Comparison of ENCODE assay signal across 8 cellular contexts in genomic region chr20:59940956-59941294, GRCh38. TPM values are rescaled to one million over a fixed set of nuclear protein-coding genes. Genes with fewer than 3 reads are reported as not detected.
DNase-seq lines count a peak whose midpoint lies in the region; TF ChIP-seq lines count a peak whose summit lies in the region.

No MANE protein-coding gene starts in this region.

- CTCF ChIA-PET in BJ (lab: Yijun Ruan, JAX): interaction anchor here (1.3 to 2.4 kb wide), 3 partner anchors 9 to 14 kb away, joined by 3 to 11 read pairs (median 4); no protein-coding TSS in a partner anchor

- WGBS in mesodermal cell (ENCODE audit: insufficient coverage in 2 of 2), 2 experiments: 5 to 8% methylated on average over 4 of the region's 4 CpGs

- H3K4me3 ChIP-seq in BJ (ENCODE audit: low read depth, low read length) (peak overlapping the region; percentile 81), astrocyte of the cerebellum (ENCODE audit: low read depth, low read length) (peak overlapping the region; percentile 71), mesodermal cell (ENCODE audit: extremely low read depth, insufficient read depth, low read length, poor library complexity, severe bottlenecking) (peak overlapping the region; percentile 71)

- peak overlapping the region; percentile 98 for H3K27ac ChIP-seq in mesodermal cell (ENCODE audit: low read depth, low read length, severe bottlenecking)

- H3K36me3 ChIP-seq in BJ (ENCODE audit: control insufficient read depth, insufficient read depth, low read length) (peaks cover 7% of the 10 kb centered on the region), mesodermal cell (ENCODE audit: control insufficient read depth, insufficient read depth, low read length) (peaks cover 15% of the 10 kb centered on the region)

- TF ChIP-seq CTCF in BJ (IDR thresholded peaks at IDR 0.05; ENCODE audit: insufficient read depth, low read depth, low read length) (no peak), HFFc6 (IDR thresholded peaks at IDR 0.05) (no peak), astrocyte of the cerebellum (IDR thresholded peaks at IDR 0.05; ENCODE audit: low read depth, low read length, missing control alignments) (no peak)

- H3K4me1 Mint-ChIP-seq in HFFc6 (ENCODE audit: low read depth): peaks cover 53% of the 10 kb centered on the region

- H3K9me3 Mint-ChIP-seq in HFFc6: peaks cover 7% of the 10 kb centered on the region; the same call in 1 of the 2 replicates

- in situ Hi-C loops in astrocyte of the cerebellum (cut with HindIII; ENCODE audit: low sequenced_read_pairs): no loop called here

- H3K9me3 ChIP-seq in mesodermal cell (ENCODE audit: control insufficient read depth, low read length): no peaks in the 10 kb centered on the region

- DNase-seq in BJ (ENCODE audit: low read depth): no peak
- DNase-seq in HFFc6: no peak
- DNase-seq in astrocyte of the cerebellum (ENCODE audit: low read depth): no peak
- no peak for DNase-seq in UCSD-AML1 (lab: John Stamatoyannopoulos, UW; ENCODE audit: unreplicated experiment)
- no peak for DNase-seq in AG08395 (ENCODE audit: low spot score)
- DNase-seq in NCI-H146 (lab: John Stamatoyannopoulos, UW): no peak
- DNase-seq in stimulated activated CD8-positive, alpha-beta memory T cell treated with anti-CD3 and anti-CD28 coated beads, Interleukin-4, amount 100 ng/mL, for 48 hours: no peak

- H3K27ac Mint-ChIP-seq in HFFc6: peak overlapping the region; percentile 100

- peak overlapping the region; percentile 100 for H3K4me3 Mint-ChIP-seq in HFFc6

- H3K27me3 ChIP-seq in BJ (ENCODE audit: control insufficient read depth, insufficient read depth, low read length): no peaks in the 10 kb centered on the region

- peaks cover 18% of the 10 kb centered on the region for H3K4me1 ChIP-seq in mesodermal cell (ENCODE audit: control insufficient read depth, insufficient read depth, low read length, poor library complexity, severe bottlenecking)

- 0 out of 2 replicates have a peak, but pooled peaks cover 2% of the 10 kb centered on the region for H3K27me3 Mint-ChIP-seq in HFFc6 (ENCODE audit: insufficient read depth)

- H3K36me3 Mint-ChIP-seq in HFFc6 (ENCODE audit: low read depth): peaks cover 21% of the 10 kb centered on the region

- POLR2A ChIA-PET in BJ (lab: Charles Lee): no interaction called here

RNA-seq across cellular contexts. Expression of gene FAM217B, which starts 0.7 kb away (rescaled TPM):
- polyA plus RNA-seq in BJ (2011; rRNA removed): 5.5 and 9.2 TPM in 2 replicates
- 2.7 and 3.8 TPM in 2 replicates for polyA minus RNA-seq in BJ (2011; rRNA and poly(A)+ RNA removed)
- 10 to 100 TPM; 16.6 to 20.0 (median 18.6) TPM for total RNA-seq in HFFc6 (2021; fragmentation: NEBNext Ultra II Directional; extraction: Animal tissue kit (Norgen Biotek cat#: 25700))
- 13.1 TPM for polyA plus RNA-seq in mesodermal cell (2013, experiment 1 of 2)
- 11.7 TPM for polyA plus RNA-seq in mesodermal cell (2013, experiment 2 of 2)

RNA-seq across cellular contexts. Expression of gene PPP1R3D, which starts 0.8 kb away (rescaled TPM):
- 2.2 and 2.9 TPM in 2 replicates for polyA plus RNA-seq in BJ (2011; rRNA removed)
- polyA minus RNA-seq in BJ (2011; rRNA and poly(A)+ RNA removed): 2.0 and 2.4 TPM in 2 replicates
- total RNA-seq in HFFc6 (2021; fragmentation: NEBNext Ultra II Directional; extraction: Animal tissue kit (Norgen Biotek cat#: 25700)): 1 to 10 TPM; 5.6 to 6.8 (median 6.2) TPM
- 4.2 TPM for polyA plus RNA-seq in mesodermal cell (2013, experiment 1 of 2)
- 3.8 TPM for polyA plus RNA-seq in mesodermal cell (2013, experiment 2 of 2)

RNA-seq across cellular contexts. Expression of gene SYCP2, which starts 7.5 kb away (rescaled TPM):
- 0.47 and 1.2 TPM in 2 replicates for polyA plus RNA-seq in BJ (2011; rRNA removed)
- 0.09 and 0.72 TPM in 2 replicates for polyA minus RNA-seq in BJ (2011; rRNA and poly(A)+ RNA removed)
- total RNA-seq in HFFc6 (2021; fragmentation: NEBNext Ultra II Directional; extraction: Animal tissue kit (Norgen Biotek cat#: 25700)): 1 to 10 TPM in 1 of 6 experiments, under 1 TPM in 5; 0.23 to 1.1 (median 0.56) TPM
- 1.5 TPM for polyA plus RNA-seq in mesodermal cell (2013, experiment 1 of 2)
- 0.46 TPM for polyA plus RNA-seq in mesodermal cell (2013, experiment 2 of 2)

RNA-seq across cellular contexts. Expression of gene CDH26, which starts 17.3 kb away (rescaled TPM):
- polyA plus RNA-seq in BJ (2011; rRNA removed): 0.17 and 0.18 TPM in 2 replicates
- polyA minus RNA-seq in BJ (2011; rRNA and poly(A)+ RNA removed): 0.26 and 0.28 TPM in 2 replicates
- under 1 TPM in 2 of 6 experiments, not detected in 4; 0.17 to 0.27 TPM for total RNA-seq in HFFc6 (2021; fragmentation: NEBNext Ultra II Directional; extraction: Animal tissue kit (Norgen Biotek cat#: 25700))
- 0.29 TPM for polyA plus RNA-seq in mesodermal cell (2013, experiment 1 of 2)
- 0.35 TPM for polyA plus RNA-seq in mesodermal cell (2013, experiment 2 of 2)
